Comparison of ENCODE assay signal across 8 cellular contexts in the genomic region with DNA sequence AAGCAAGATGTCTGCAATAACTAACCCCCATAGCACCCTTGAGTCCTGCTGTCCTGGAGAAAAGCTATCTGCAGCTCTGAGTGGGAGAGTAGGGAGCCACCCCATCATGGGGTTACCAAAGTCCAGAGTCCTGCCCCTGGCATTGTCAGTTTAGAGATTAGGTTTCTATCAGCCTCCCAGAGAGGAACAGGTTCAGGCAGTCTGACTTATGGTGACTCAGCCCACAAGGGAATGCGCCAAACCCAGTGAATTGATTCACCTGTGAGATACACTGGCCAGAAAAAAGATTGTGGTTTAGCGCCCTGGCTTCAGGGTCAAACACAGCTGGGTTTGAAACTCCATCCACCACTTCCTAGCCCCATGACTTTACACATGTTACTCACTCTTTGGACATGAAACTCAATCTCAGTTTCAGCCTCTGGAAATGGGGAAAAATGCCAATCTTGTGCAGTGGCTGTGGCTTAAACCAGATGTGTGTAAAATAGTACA.
DNase-seq lines count a peak whose midpoint lies in the region; ATAC-seq and TF ChIP-seq lines count a peak whose summit lies in the region.

No MANE protein-coding gene starts in this region.

- DNase-seq in DMS53 (lab: John Stamatoyannopoulos, UW) (peak; percentile 90), cardiac fibroblast (ENCODE audit: low read depth in 2 of 2) (peak; percentile 61 to 96), prostate gland (ENCODE audit: low spot score) (peak; percentile 79), amniotic stem cell (lab: John Stamatoyannopoulos, UW) (no peak)
- no peak for DNase-seq in central memory CD4-positive, alpha-beta T cell

- H3K9ac ChIP-seq in KMS-11, result no peak overlapping the region

- no peak overlapping the region for H3K4me3 ChIP-seq in KMS-11 (IDR thresholded peaks at IDR 0.05; ENCODE audit: insufficient read depth, low read depth, low read length)
- H3K4me3 ChIP-seq in cardiac fibroblast (replicated peaks in 1 of 2; ENCODE audit: low read depth in 2 of 2, low read length in 2 of 2), result no peak overlapping the region
- no peak overlapping the region for H3K4me3 ChIP-seq in prostate gland

- TF ChIP-seq POLR2A in prostate gland (IDR thresholded peaks at IDR 0.05), result no peak

- H3K79me2 ChIP-seq in KMS-11 (ENCODE audit: insufficient read depth, low read depth), result no peaks in the 10 kb centered on the region

- peak overlapping the region; percentile 26 for H3K4me2 ChIP-seq in KMS-11

- no peaks in the 10 kb centered on the region for H3K27me3 ChIP-seq in KMS-11 (ENCODE audit: insufficient read depth, low read depth)
- no peaks in the 10 kb centered on the region for H3K27me3 ChIP-seq in prostate gland (replicated peaks; ENCODE audit: insufficient read depth)

- intact Hi-C loops in prostate gland (cut with DNase I), result no loop called here

- TF ChIP-seq CTCF in KMS-11 (conservative IDR thresholded peaks at IDR 0.05; ENCODE audit: low read depth, low read length) (no peak), cardiac fibroblast (IDR thresholded peaks at IDR 0.05; ENCODE audit: low read depth, low read length) (no peak), prostate gland (IDR thresholded peaks at IDR 0.05) (no peak)

- no peak overlapping the region for H2AFZ ChIP-seq in KMS-11 (ENCODE audit: low read depth)

- H3K36me3 ChIP-seq in KMS-11 (ENCODE audit: insufficient read depth) (no peaks in the 10 kb centered on the region), prostate gland (no peaks in the 10 kb centered on the region)

- H3K27ac ChIP-seq in KMS-11, result peak overlapping the region; percentile 50; the same call in 1 of the 2 replicates
- H3K27ac ChIP-seq in prostate gland, result peak overlapping the region in 1 of 2 donors; percentile 44

- 24% methylated on average over 2 of the region's 2 CpGs for WGBS in prostate gland

- H3K4me1 ChIP-seq in KMS-11 (ENCODE audit: low read depth, poor library complexity, severe bottlenecking) (peaks cover 24% of the 10 kb centered on the region), prostate gland (replicated peaks) (no peaks in the 10 kb centered on the region)

- H3K9me3 ChIP-seq in prostate gland, result no peaks in the 10 kb centered on the region

- no peaks in the 10 kb centered on the region for H4K20me1 ChIP-seq in KMS-11 (ENCODE audit: insufficient read depth)

- ATAC-seq in GM19463 (IDR thresholded peaks at IDR 0.05; ENCODE audit: unreplicated experiment) (peak; percentile 71), GM18873 (IDR thresholded peaks at IDR 0.05; ENCODE audit: low FRiP score, unreplicated experiment) (no peak)

Comparison
In these comparisons a context has a peak if more than half of its experiments do, and no peak if none do; other contexts are left out.
1. DNase-seq: peak in DMS53 (single experiment), cardiac fibroblast (2 of 2) and prostate gland (single experiment); none in central memory CD4-positive, alpha-beta T cell (single experiment) and amniotic stem cell (single experiment).